8 cellular contexts compared by ENCODE assay signal in genomic region chr3:184241447-184242296, GRCh38. TPM values are rescaled to one million over a fixed set of nuclear protein-coding genes. Genes with fewer than 3 reads are reported as not detected.
A peak's percentile ranks its signal among the peaks of the same experiment; 100 is the strongest.
DNase-seq lines count a peak whose midpoint lies in the region; ATAC-seq and TF ChIP-seq lines count a peak whose summit lies in the region.

No MANE protein-coding gene starts in this region.

- H3K4me3 Mint-ChIP-seq in activated CD8-positive, alpha-beta memory T cell treated with anti-CD3 and anti-CD28 coated beads, Interleukin-2, amount 10 ng/mL, durations not matched to agents 7 days and 5 days = no peak overlapping the region
- no peak overlapping the region for H3K4me3 Mint-ChIP-seq in activated CD4-positive, alpha-beta T cell treated with anti-CD3 and anti-CD28 coated beads, Interleukin-2, amount 10 ng/mL, durations not matched to agents 7 days and 5 days

- H3K27me3 ChIP-seq in H7 (ENCODE audit: control insufficient read depth, insufficient read depth, low read length) = no peaks in the 10 kb centered on the region; the same call in 1 of the 2 replicates
- H3K27me3 ChIP-seq in liver (ENCODE audit: control insufficient read depth in 4 of 4, insufficient read depth in 4 of 4, low read length in 3 of 4) = no peaks in the 10 kb centered on the region

- H3K9me3 Mint-ChIP-seq in activated CD8-positive, alpha-beta memory T cell treated with anti-CD3 and anti-CD28 coated beads, Interleukin-2, amount 10 ng/mL, durations not matched to agents 7 days and 5 days (ENCODE audit: low read depth) = no peaks in the 10 kb centered on the region
- no peaks in the 10 kb centered on the region for H3K9me3 Mint-ChIP-seq in activated CD4-positive, alpha-beta T cell treated with anti-CD3 and anti-CD28 coated beads, Interleukin-2, amount 10 ng/mL, durations not matched to agents 7 days and 5 days

- WGBS in liver = 16% methylated on average over 46 of the region's 46 CpGs

- H3K4me1 ChIP-seq in liver (ENCODE audit: control insufficient read depth in 4 of 4, insufficient read depth in 4 of 4, low read length in 3 of 4) = peaks cover 9 to 19% (median 15%) of the 10 kb centered on the region in 4 donors

- H3K4me3 ChIP-seq in H7 (ENCODE audit: insufficient read depth, low read depth, low read length) (peak overlapping the region; percentile 23; the same call in 1 of the 2 replicates), liver (ENCODE audit: low read depth in 1 of 3, low read length in 3 of 3) (no peak overlapping the region)

- peak; percentile 79 to 87 for TF ChIP-seq RAD21 in liver (IDR thresholded peaks at IDR 0.05)

- TF ChIP-seq CTCF in C4-2B (conservative IDR thresholded peaks at IDR 0.05) (peak; percentile 93), liver (IDR thresholded peaks at IDR 0.05; ENCODE audit: low read depth, low read length, missing input control) (peak; percentile 61)

- peaks cover 15% of the 10 kb centered on the region for H3K36me3 Mint-ChIP-seq in activated CD8-positive, alpha-beta memory T cell treated with anti-CD3 and anti-CD28 coated beads, Interleukin-2, amount 10 ng/mL, durations not matched to agents 7 days and 5 days
- H3K36me3 Mint-ChIP-seq in activated CD4-positive, alpha-beta T cell treated with anti-CD3 and anti-CD28 coated beads, Interleukin-2, amount 10 ng/mL, durations not matched to agents 7 days and 5 days (ENCODE audit: low read depth) = peaks cover 24% of the 10 kb centered on the region

- H3K27me3 Mint-ChIP-seq in activated CD8-positive, alpha-beta memory T cell treated with anti-CD3 and anti-CD28 coated beads, Interleukin-2, amount 10 ng/mL, durations not matched to agents 7 days and 5 days = no peaks in the 10 kb centered on the region
- H3K27me3 Mint-ChIP-seq in activated CD4-positive, alpha-beta T cell treated with anti-CD3 and anti-CD28 coated beads, Interleukin-2, amount 10 ng/mL, durations not matched to agents 7 days and 5 days = no peaks in the 10 kb centered on the region

- no peaks in the 10 kb centered on the region for H3K9me3 ChIP-seq in liver (ENCODE audit: control insufficient read depth in 4 of 4, low read length in 3 of 4)

- H3K4me1 Mint-ChIP-seq in activated CD8-positive, alpha-beta memory T cell treated with anti-CD3 and anti-CD28 coated beads, Interleukin-2, amount 10 ng/mL, durations not matched to agents 7 days and 5 days = no peaks in the 10 kb centered on the region
- peaks cover 4% of the 10 kb centered on the region for H3K4me1 Mint-ChIP-seq in activated CD4-positive, alpha-beta T cell treated with anti-CD3 and anti-CD28 coated beads, Interleukin-2, amount 10 ng/mL, durations not matched to agents 7 days and 5 days

- ATAC-seq in activated CD8-positive, alpha-beta memory T cell treated with anti-CD3 and anti-CD28 coated beads, Interleukin-2, amount 10 ng/mL, durations not matched to agents 7 days and 5 days = peak; percentile 44
- ATAC-seq in GM18909 (IDR thresholded peaks at IDR 0.05; ENCODE audit: poor library complexity, unreplicated experiment) = no peak

- DNase-seq in H7 (peak; percentile 90), SKM-1 treated with dmso at 0.1 percent for 144 hours (lab: John Stamatoyannopoulos, UW; ENCODE audit: unreplicated experiment) (no peak), MV-4-11 (lab: John Stamatoyannopoulos, UW) (no peak)
- no peak for DNase-seq in activated CD8-positive, alpha-beta memory T cell treated with anti-CD3 and anti-CD28 coated beads, Interleukin-2, amount 10 ng/mL, durations not matched to agents 7 days and 5 days
- DNase-seq in activated CD4-positive, alpha-beta T cell treated with anti-CD3 and anti-CD28 coated beads, Interleukin-2, amount 10 ng/mL, durations not matched to agents 7 days and 5 days = no peak

- peaks cover 25% of the 10 kb centered on the region for H3K36me3 ChIP-seq in H7 (replicated peaks; ENCODE audit: control insufficient read depth, insufficient read depth, low read length)
- peaks cover 5 to 32% (median 20%) of the 10 kb centered on the region in 4 donors for H3K36me3 ChIP-seq in liver (ENCODE audit: control insufficient read depth in 4 of 4, insufficient read depth in 3 of 4, low read depth in 1 of 4, low read length in 3 of 4)

- H3K27ac ChIP-seq in C4-2B (peak overlapping the region; percentile 21), liver (ENCODE audit: low read depth in 1 of 2, low read length in 2 of 2) (no peak overlapping the region)

- CTCF ChIA-PET in activated CD8-positive, alpha-beta memory T cell treated with anti-CD3 and anti-CD28 coated beads, Interleukin-2, amount 10 ng/mL, durations not matched to agents 7 days and 5 days (lab: Charles Lee) = interaction anchor here (1.3 to 5.3 kb wide), 5 partner anchors 8 to 346 kb away, joined by 3 to 47 read pairs (median 11); partner anchors contain the start of genes DVL3 and EEF1AKMT4
- CTCF ChIA-PET in activated CD4-positive, alpha-beta T cell treated with anti-CD3 and anti-CD28 coated beads, Interleukin-2, amount 10 ng/mL, durations not matched to agents 7 days and 5 days (lab: Charles Lee) = interaction anchor here (1.0 kb wide), 1 partner anchor 14 kb away, joined by 3 read pairs; no protein-coding TSS in a partner anchor

- POLR2A ChIA-PET in activated CD4-positive, alpha-beta T cell treated with anti-CD3 and anti-CD28 coated beads, Interleukin-2, amount 10 ng/mL, durations not matched to agents 7 days and 5 days (lab: Charles Lee) = no interaction called here

- no peak overlapping the region for H3K9ac ChIP-seq in liver (ENCODE audit: low read depth in 1 of 2, low read length in 2 of 2)

- H3K27ac Mint-ChIP-seq in activated CD8-positive, alpha-beta memory T cell treated with anti-CD3 and anti-CD28 coated beads, Interleukin-2, amount 10 ng/mL, durations not matched to agents 7 days and 5 days = no peak overlapping the region
- H3K27ac Mint-ChIP-seq in activated CD4-positive, alpha-beta T cell treated with anti-CD3 and anti-CD28 coated beads, Interleukin-2, amount 10 ng/mL, durations not matched to agents 7 days and 5 days = no peak overlapping the region

TF ChIP-seq in liver, 16 proteins besides CTCF, POLR2A, EP300 and RAD21 (continues in another document):
- no peak for TF ChIP-seq HNF4G (IDR thresholded peaks at IDR 0.05)
- peak in 1 of 2 donors; percentile 50 for TF ChIP-seq HNF4A (conservative IDR thresholded peaks at IDR 0.05)
- peak; percentile 57 for TF ChIP-seq SP1 (IDR thresholded peaks at IDR 0.05)
- no peak for TF ChIP-seq EGR1 (IDR thresholded peaks at IDR 0.05; ENCODE audit: low read depth in 2 of 2)
- TF ChIP-seq NR2F2 (IDR thresholded peaks at IDR 0.05) = peak; percentile 89
- TF ChIP-seq FOXA2 (IDR thresholded peaks at IDR 0.05) = no peak
- TF ChIP-seq RXRA (IDR thresholded peaks at IDR 0.05) = peak; percentile 79 to 87
- peak in 1 of 2 donors; percentile 63 for TF ChIP-seq GABPA (IDR thresholded peaks at IDR 0.05 in 1 of 2, conservative IDR thresholded peaks at IDR 0.05 in 1 of 2)
- no peak for TF ChIP-seq YY1 (IDR thresholded peaks at IDR 0.05)

RNA-seq across cellular contexts. Expression of gene ALG3, which starts 7.1 kb away (rescaled TPM):
- 59.8 and 62.7 TPM in 2 replicates for total RNA-seq in H7 (2014; rRNA removed; shearing (Covaris generic))
- 10 to 100 TPM; 38.7 to 48.2 TPM for total RNA-seq in activated CD8-positive, alpha-beta memory T cell treated with anti-CD3 and anti-CD28 coated beads, Interleukin-2, amount 10 ng/mL, durations not matched to agents 7 days and 5 days
- total RNA-seq in liver = 10 to 100 TPM; 27.7 to 64.5 TPM
- 10 to 100 TPM; 64.4 to 78.6 TPM for polyA plus RNA-seq in liver
- total RNA-seq in activated CD4-positive, alpha-beta T cell treated with anti-CD3 and anti-CD28 coated beads, Interleukin-2, amount 10 ng/mL, durations not matched to agents 7 days and 5 days = 10 to 100 TPM; 43.2 to 45.7 TPM

RNA-seq across cellular contexts. Expression of gene EEF1AKMT4, which starts 7.8 kb away (rescaled TPM):
- total RNA-seq in H7 (2014; rRNA removed; shearing (Covaris generic)) = 10.1 and 15.2 TPM in 2 replicates
- total RNA-seq in activated CD8-positive, alpha-beta memory T cell treated with anti-CD3 and anti-CD28 coated beads, Interleukin-2, amount 10 ng/mL, durations not matched to agents 7 days and 5 days = 1 to 10 TPM; 4.1 to 6.7 TPM
- total RNA-seq in liver = 10 to 100 TPM in 1 of 2 donors, 1 to 10 TPM in 1; 2.1 to 11.0 TPM
- polyA plus RNA-seq in liver = 10 to 100 TPM; 10.6 to 13.9 TPM
- 1 to 10 TPM; 4.2 to 4.7 TPM for total RNA-seq in activated CD4-positive, alpha-beta T cell treated with anti-CD3 and anti-CD28 coated beads, Interleukin-2, amount 10 ng/mL, durations not matched to agents 7 days and 5 days

RNA-seq across cellular contexts. Expression of gene VWA5B2, which starts 12.3 kb away (rescaled TPM):
- 0.41 TPM in 1 of 2 replicates, not detected in the other for total RNA-seq in H7 (2014; rRNA removed; shearing (Covaris generic))
- not detected for total RNA-seq in activated CD8-positive, alpha-beta memory T cell treated with anti-CD3 and anti-CD28 coated beads, Interleukin-2, amount 10 ng/mL, durations not matched to agents 7 days and 5 days
- under 1 TPM; under 0.01 to 0.14 TPM for total RNA-seq in liver
- polyA plus RNA-seq in liver = under 1 TPM in 1 of 2 donors, not detected in 1; 0.08 TPM
- not detected for total RNA-seq in activated CD4-positive, alpha-beta T cell treated with anti-CD3 and anti-CD28 coated beads, Interleukin-2, amount 10 ng/mL, durations not matched to agents 7 days and 5 days

RNA-seq across cellular contexts. Expression of gene CAMK2N2, which starts 19.7 kb away (rescaled TPM):
- 1.5 and 1.6 TPM in 2 replicates for total RNA-seq in H7 (2014; rRNA removed; shearing (Covaris generic))
- under 1 TPM; 0.20 to 0.37 TPM for total RNA-seq in activated CD8-positive, alpha-beta memory T cell treated with anti-CD3 and anti-CD28 coated beads, Interleukin-2, amount 10 ng/mL, durations not matched to agents 7 days and 5 days
- not detected for total RNA-seq in liver
- polyA plus RNA-seq in liver = under 1 TPM in 1 of 2 donors, not detected in 1; 0.61 TPM
- total RNA-seq in activated CD4-positive, alpha-beta T cell treated with anti-CD3 and anti-CD28 coated beads, Interleukin-2, amount 10 ng/mL, durations not matched to agents 7 days and 5 days = not detected

RNA-seq across cellular contexts. Expression of gene ECE2, which starts 34.1 kb away (rescaled TPM):
- total RNA-seq in H7 (2014; rRNA removed; shearing (Covaris generic)) = not detected in 2 replicates
- not detected for total RNA-seq in activated CD8-positive, alpha-beta memory T cell treated with anti-CD3 and anti-CD28 coated beads, Interleukin-2, amount 10 ng/mL, durations not matched to agents 7 days and 5 days
- not detected for total RNA-seq in liver
- polyA plus RNA-seq in liver = not detected
- not detected for total RNA-seq in activated CD4-positive, alpha-beta T cell treated with anti-CD3 and anti-CD28 coated beads, Interleukin-2, amount 10 ng/mL, durations not matched to agents 7 days and 5 days
